ENCODE assay signal across 9 cellular contexts in genomic region chr5:147935032-147935431, GRCh38. TPM values are rescaled to one million over a fixed set of nuclear protein-coding genes. Genes with fewer than 3 reads are reported as not detected.
DNase-seq lines count a peak whose midpoint lies in the region; ATAC-seq and TF ChIP-seq lines count a peak whose summit lies in the region.
"Had no signal": no experiment of that assay in that cellular context is flagged by ENCODE, and none has a peak within 500 bp of the region (broad histone marks: within the 10 kb centered on the region; RNA-seq: fewer than 3 reads in every experiment).

No MANE protein-coding gene starts in this region.

- H3K9me3 ChIP-seq in osteoblast (ENCODE audit: low read depth, low read length): no peaks in the 10 kb centered on the region

- H3K79me2 ChIP-seq in osteoblast (ENCODE audit: insufficient read depth, low read length): no peaks in the 10 kb centered on the region

- H3K4me1 ChIP-seq in osteoblast (ENCODE audit: insufficient read depth, low read length): no peaks in the 10 kb centered on the region

- TF ChIP-seq CTCF in epithelial cell of proximal tubule (conservative IDR thresholded peaks at IDR 0.05; ENCODE audit: low read depth, low read length): peak; percentile 57
- TF ChIP-seq CTCF in osteoblast (IDR thresholded peaks at IDR 0.05; ENCODE audit: extremely low read depth, low read depth, low read length): peak; percentile 46

- no peaks in the 10 kb centered on the region for H3K27me3 ChIP-seq in osteoblast (ENCODE audit: insufficient read depth, low read length)

- no peak overlapping the region for H3K4me2 ChIP-seq in osteoblast (ENCODE audit: insufficient read depth, low read length)

- H3K4me3 ChIP-seq in epithelial cell of proximal tubule (ENCODE audit: low read depth, low read length) (no peak overlapping the region), osteoblast (ENCODE audit: insufficient read depth, low read length) (no peak overlapping the region)

- DNase-seq in NCI-H2196 (lab: John Stamatoyannopoulos, UW; ENCODE audit: unreplicated experiment) (peak; percentile 6), NCI-H2196 treated with DMSO at 0.1 percent for 48 hours (lab: John Stamatoyannopoulos, UW; ENCODE audit: unreplicated experiment) (no peak), NOMO-1 treated with dmso at 0.1 percent for 144 hours (lab: John Stamatoyannopoulos, UW; ENCODE audit: unreplicated experiment) (peak; percentile 53), epithelial cell of proximal tubule (ENCODE audit: low read depth) (peak; percentile 9), osteoblast (ENCODE audit: insufficient read length, low spot score, missing footprints) (no peak)
- no peak for DNase-seq in stimulated activated naive CD4-positive, alpha-beta T cell treated with Interleukin-2 at 50 U/mL for 16 hours (lab: John Stamatoyannopoulos, UW)

- no peak for ATAC-seq in GM18511 (IDR thresholded peaks at IDR 0.05; ENCODE audit: unreplicated experiment)
- no peak for ATAC-seq in HG03565 (IDR thresholded peaks at IDR 0.05; ENCODE audit: unreplicated experiment)

- no peak overlapping the region for H3K27ac ChIP-seq in osteoblast (ENCODE audit: low read depth, low read length)

- H4K20me1 ChIP-seq in osteoblast (ENCODE audit: insufficient read depth, low read length): no peaks in the 10 kb centered on the region

- H3K36me3 ChIP-seq in osteoblast (ENCODE audit: insufficient read depth, low read length): no peaks in the 10 kb centered on the region

- H2AFZ ChIP-seq in osteoblast (ENCODE audit: low read length): no peak overlapping the region

RNA-seq across cellular contexts. Expression of gene C5orf46, which starts 28.7 kb away (rescaled TPM):
- total RNA-seq in epithelial cell of proximal tubule (not detected in 2 replicates), osteoblast (not detected in 2 replicates)
- total RNA-seq: B cell had no signal

RNA-seq across cellular contexts. Expression of gene SCGB3A2, which starts 56.5 kb away (rescaled TPM):
- total RNA-seq in epithelial cell of proximal tubule (not detected in 2 replicates), osteoblast (not detected in 2 replicates)
- total RNA-seq: B cell had no signal

Comparison
In these comparisons a context has a peak if more than half of its experiments do, and no peak if none do; other contexts are left out.
1. DNase-seq: peak in NCI-H2196 (single experiment), NOMO-1 treated with dmso at 0.1 percent for 144 hours (single experiment) and epithelial cell of proximal tubule (single experiment); none in NCI-H2196 treated with DMSO at 0.1 percent for 48 hours (single experiment), osteoblast (single experiment) and stimulated activated naive CD4-positive, alpha-beta T cell treated with Interleukin-2 at 50 U/mL for 16 hours (single experiment).